Comparison of ENCODE assay signal across 1 cellular context in genomic region chr1:67760030-67760821, GRCh38.
A peak's percentile ranks its signal among the peaks of the same experiment; 100 is the strongest.
TF ChIP-seq lines count a peak whose summit lies in the region.

No MANE protein-coding gene starts in this region.

TF ChIP-seq in GM12878, 131 proteins besides CTCF, POLR2A, EP300 and RAD21 (continued from another document and continues in another):
- TF ChIP-seq, protein P1, sequence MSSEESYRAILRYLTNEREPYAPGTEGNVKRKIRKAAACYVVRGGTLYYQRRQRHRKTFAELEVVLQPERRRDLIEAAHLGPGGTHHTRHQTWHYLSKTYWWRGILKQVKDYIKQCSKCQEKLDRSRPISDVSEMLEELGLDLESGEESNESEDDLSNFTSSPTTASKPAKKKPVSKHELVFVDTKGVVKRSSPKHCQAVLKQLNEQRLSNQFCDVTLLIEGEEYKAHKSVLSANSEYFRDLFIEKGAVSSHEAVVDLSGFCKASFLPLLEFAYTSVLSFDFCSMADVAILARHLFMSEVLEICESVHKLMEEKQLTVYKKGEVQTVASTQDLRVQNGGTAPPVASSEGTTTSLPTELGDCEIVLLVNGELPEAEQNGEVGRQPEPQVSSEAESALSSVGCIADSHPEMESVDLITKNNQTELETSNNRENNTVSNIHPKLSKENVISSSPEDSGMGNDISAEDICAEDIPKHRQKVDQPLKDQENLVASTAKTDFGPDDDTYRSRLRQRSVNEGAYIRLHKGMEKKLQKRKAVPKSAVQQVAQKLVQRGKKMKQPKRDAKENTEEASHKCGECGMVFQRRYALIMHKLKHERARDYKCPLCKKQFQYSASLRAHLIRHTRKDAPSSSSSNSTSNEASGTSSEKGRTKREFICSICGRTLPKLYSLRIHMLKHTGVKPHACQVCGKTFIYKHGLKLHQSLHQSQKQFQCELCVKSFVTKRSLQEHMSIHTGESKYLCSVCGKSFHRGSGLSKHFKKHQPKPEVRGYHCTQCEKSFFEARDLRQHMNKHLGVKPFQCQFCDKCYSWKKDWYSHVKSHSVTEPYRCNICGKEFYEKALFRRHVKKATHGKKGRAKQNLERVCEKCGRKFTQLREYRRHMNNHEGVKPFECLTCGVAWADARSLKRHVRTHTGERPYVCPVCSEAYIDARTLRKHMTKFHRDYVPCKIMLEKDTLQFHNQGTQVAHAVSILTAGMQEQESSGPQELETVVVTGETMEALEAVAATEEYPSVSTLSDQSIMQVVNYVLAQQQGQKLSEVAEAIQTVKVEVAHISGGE (CRISPR knock-in tag; IDR thresholded peaks at IDR 0.05), result no peak
- TF ChIP-seq NFYA (IDR thresholded peaks at IDR 0.05; ENCODE audit: borderline replicate concordance, low read depth, low read length) (no peak), CHD4 (IDR thresholded peaks at IDR 0.05) (no peak), SRF (IDR thresholded peaks at IDR 0.05; ENCODE audit: low read depth in 2 of 2, low read length in 2 of 2) (no peak), HDGF (IDR thresholded peaks at IDR 0.05) (peak; percentile 19; the same call in 1 of the 2 replicates), SREBF1 (IDR thresholded peaks at IDR 0.05; ENCODE audit: low read length) (no peak), ZNF622 (IDR thresholded peaks at IDR 0.05) (no peak), FOS (IDR thresholded peaks at IDR 0.05; ENCODE audit: borderline replicate concordance, extremely low read depth, insufficient read length) (no peak), MEF2B (IDR thresholded peaks at IDR 0.05; ENCODE audit: partially characterized antibody, poor library complexity, severe bottlenecking) (peak; percentile 69), TARDBP (IDR thresholded peaks at IDR 0.05; ENCODE audit: borderline replicate concordance) (no peak), ZNF274 (IDR thresholded peaks at IDR 0.05; ENCODE audit: insufficient read depth, insufficient read length) (no peak), NRF1 (conservative IDR thresholded peaks at IDR 0.05; ENCODE audit: low read depth, low read length) (no peak), MTA3 (IDR thresholded peaks at IDR 0.05; ENCODE audit: borderline replicate concordance, low read length) (no peak), ZSCAN29 (IDR thresholded peaks at IDR 0.05) (peak; percentile 65), CBX5 (IDR thresholded peaks at IDR 0.05; ENCODE audit: low read depth) (no peak), E4F1 (IDR thresholded peaks at IDR 0.05; ENCODE audit: borderline replicate concordance, partially characterized antibody) (no peak), MEF2A (IDR thresholded peaks at IDR 0.05; ENCODE audit: insufficient read depth, low read depth, low read length) (0 out of 2 replicates have a peak, but pooled peaks have one; percentile 13), ASH2L (IDR thresholded peaks at IDR 0.05; ENCODE audit: borderline replicate concordance, low read depth) (0 out of 2 replicates have a peak, but pooled peaks have one; percentile 6), CHD1 (IDR thresholded peaks at IDR 0.05; ENCODE audit: low read depth, low read length) (no peak), ZBTB40 (IDR thresholded peaks at IDR 0.05; ENCODE audit: borderline replicate concordance) (no peak; the same call in 1 of the 2 replicates), NBN (IDR thresholded peaks at IDR 0.05) (peak; percentile 97), GABPA (IDR thresholded peaks at IDR 0.05; ENCODE audit: low read depth) (no peak), RBBP5 (conservative IDR thresholded peaks at IDR 0.05) (0 out of 2 replicates have a peak, but pooled peaks have one; percentile 2), SP1 (IDR thresholded peaks at IDR 0.05; ENCODE audit: low read depth, low read length) (peak; percentile 73), E2F4 (IDR thresholded peaks at IDR 0.05; ENCODE audit: low read depth, low read length) (no peak), STAT1 (conservative IDR thresholded peaks at IDR 0.05) (no peak), NFIC (IDR thresholded peaks at IDR 0.05; ENCODE audit: low read depth, low read length) (peak; percentile 48; the same call in 1 of the 2 replicates), EZH2 (IDR thresholded peaks at IDR 0.05; ENCODE audit: borderline replicate concordance, control insufficient read depth, low read depth, low read length) (no peak), IRF4 (IDR thresholded peaks at IDR 0.05; ENCODE audit: low read depth, low read length) (peak; percentile 94), IKZF1 (conservative IDR thresholded peaks at IDR 0.05) (peak; percentile 94), SKIL (IDR thresholded peaks at IDR 0.05; ENCODE audit: low read depth, poor library complexity, severe bottlenecking) (peak; percentile 84), FOXM1 (IDR thresholded peaks at IDR 0.05; ENCODE audit: low read depth, low read length) (peak; percentile 78), SUPT20H (IDR thresholded peaks at IDR 0.05; ENCODE audit: borderline replicate concordance, control insufficient read depth, low read depth, low read length) (no peak), ETV6 (conservative IDR thresholded peaks at IDR 0.05 in 1 of 2, IDR thresholded peaks at IDR 0.05 in 1 of 2; ENCODE audit: borderline replicate concordance in 1 of 2, low read depth in 1 of 2) (no peak), PAX5 (IDR thresholded peaks at IDR 0.05; ENCODE audit: borderline replicate concordance, low read depth, low read length) (peak; percentile 95), CBX3 (IDR thresholded peaks at IDR 0.05; ENCODE audit: borderline replicate concordance, low read depth) (no peak), KLF5 (IDR thresholded peaks at IDR 0.05; ENCODE audit: partially characterized antibody) (peak; percentile 82), CHD2 (IDR thresholded peaks at IDR 0.05; ENCODE audit: borderline replicate concordance, low read depth, low read length) (peak; percentile 88), ZZZ3 (IDR thresholded peaks at IDR 0.05; ENCODE audit: control insufficient read depth, insufficient read length, low read depth) (no peak), PAX8 (IDR thresholded peaks at IDR 0.05) (no peak), TCF7 (IDR thresholded peaks at IDR 0.05; ENCODE audit: borderline replicate concordance) (no peak)
- TF ChIP-seq, protein P2, sequence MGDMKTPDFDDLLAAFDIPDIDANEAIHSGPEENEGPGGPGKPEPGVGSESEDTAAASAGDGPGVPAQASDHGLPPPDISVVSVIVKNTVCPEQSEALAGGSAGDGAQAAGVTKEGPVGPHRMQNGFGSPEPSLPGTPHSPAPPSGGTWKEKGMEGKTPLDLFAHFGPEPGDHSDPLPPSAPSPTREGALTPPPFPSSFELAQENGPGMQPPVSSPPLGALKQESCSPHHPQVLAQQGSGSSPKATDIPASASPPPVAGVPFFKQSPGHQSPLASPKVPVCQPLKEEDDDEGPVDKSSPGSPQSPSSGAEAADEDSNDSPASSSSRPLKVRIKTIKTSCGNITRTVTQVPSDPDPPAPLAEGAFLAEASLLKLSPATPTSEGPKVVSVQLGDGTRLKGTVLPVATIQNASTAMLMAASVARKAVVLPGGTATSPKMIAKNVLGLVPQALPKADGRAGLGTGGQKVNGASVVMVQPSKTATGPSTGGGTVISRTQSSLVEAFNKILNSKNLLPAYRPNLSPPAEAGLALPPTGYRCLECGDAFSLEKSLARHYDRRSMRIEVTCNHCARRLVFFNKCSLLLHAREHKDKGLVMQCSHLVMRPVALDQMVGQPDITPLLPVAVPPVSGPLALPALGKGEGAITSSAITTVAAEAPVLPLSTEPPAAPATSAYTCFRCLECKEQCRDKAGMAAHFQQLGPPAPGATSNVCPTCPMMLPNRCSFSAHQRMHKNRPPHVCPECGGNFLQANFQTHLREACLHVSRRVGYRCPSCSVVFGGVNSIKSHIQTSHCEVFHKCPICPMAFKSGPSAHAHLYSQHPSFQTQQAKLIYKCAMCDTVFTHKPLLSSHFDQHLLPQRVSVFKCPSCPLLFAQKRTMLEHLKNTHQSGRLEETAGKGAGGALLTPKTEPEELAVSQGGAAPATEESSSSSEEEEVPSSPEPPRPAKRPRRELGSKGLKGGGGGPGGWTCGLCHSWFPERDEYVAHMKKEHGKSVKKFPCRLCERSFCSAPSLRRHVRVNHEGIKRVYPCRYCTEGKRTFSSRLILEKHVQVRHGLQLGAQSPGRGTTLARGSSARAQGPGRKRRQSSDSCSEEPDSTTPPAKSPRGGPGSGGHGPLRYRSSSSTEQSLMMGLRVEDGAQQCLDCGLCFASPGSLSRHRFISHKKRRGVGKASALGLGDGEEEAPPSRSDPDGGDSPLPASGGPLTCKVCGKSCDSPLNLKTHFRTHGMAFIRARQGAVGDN (IDR thresholded peaks at IDR 0.05), result peak; percentile 95
- TF ChIP-seq, protein P3, sequence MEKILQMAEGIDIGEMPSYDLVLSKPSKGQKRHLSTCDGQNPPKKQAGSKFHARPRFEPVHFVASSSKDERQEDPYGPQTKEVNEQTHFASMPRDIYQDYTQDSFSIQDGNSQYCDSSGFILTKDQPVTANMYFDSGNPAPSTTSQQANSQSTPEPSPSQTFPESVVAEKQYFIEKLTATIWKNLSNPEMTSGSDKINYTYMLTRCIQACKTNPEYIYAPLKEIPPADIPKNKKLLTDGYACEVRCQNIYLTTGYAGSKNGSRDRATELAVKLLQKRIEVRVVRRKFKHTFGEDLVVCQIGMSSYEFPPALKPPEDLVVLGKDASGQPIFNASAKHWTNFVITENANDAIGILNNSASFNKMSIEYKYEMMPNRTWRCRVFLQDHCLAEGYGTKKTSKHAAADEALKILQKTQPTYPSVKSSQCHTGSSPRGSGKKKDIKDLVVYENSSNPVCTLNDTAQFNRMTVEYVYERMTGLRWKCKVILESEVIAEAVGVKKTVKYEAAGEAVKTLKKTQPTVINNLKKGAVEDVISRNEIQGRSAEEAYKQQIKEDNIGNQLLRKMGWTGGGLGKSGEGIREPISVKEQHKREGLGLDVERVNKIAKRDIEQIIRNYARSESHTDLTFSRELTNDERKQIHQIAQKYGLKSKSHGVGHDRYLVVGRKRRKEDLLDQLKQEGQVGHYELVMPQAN (conservative IDR thresholded peaks at IDR 0.05), result 0 out of 2 replicates have a peak, but pooled peaks have one; percentile 62
- TF ChIP-seq, protein P4, sequence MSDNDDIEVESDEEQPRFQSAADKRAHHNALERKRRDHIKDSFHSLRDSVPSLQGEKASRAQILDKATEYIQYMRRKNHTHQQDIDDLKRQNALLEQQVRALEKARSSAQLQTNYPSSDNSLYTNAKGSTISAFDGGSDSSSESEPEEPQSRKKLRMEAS (IDR thresholded peaks at IDR 0.05; ENCODE audit: low read depth, low read length), result 0 out of 2 replicates have a peak, but pooled peaks have one; percentile 31
